8 cellular contexts compared by ENCODE assay signal in genomic region chr14:49641697-49642129, GRCh38. TPM values are rescaled to one million over a fixed set of nuclear protein-coding genes. Genes with fewer than 3 reads are reported as not detected.
A peak's percentile ranks its signal among the peaks of the same experiment; 100 is the strongest.
DNase-seq lines count a peak whose midpoint lies in the region; ATAC-seq, FAIRE-seq and TF ChIP-seq lines count a peak whose summit lies in the region.

No MANE protein-coding gene starts in this region.

- TF ChIP-seq CTCF in KMS-11 (conservative IDR thresholded peaks at IDR 0.05; ENCODE audit: low read depth, low read length) (no peak), K562 (IDR thresholded peaks at IDR 0.05 in 2 of 3, conservative IDR thresholded peaks at IDR 0.05 in 1 of 3; ENCODE audit: insufficient read depth in 2 of 3, low read depth in 1 of 3, low read length in 3 of 3) (no peak)

- peaks cover 35% of the 10 kb centered on the region for H3K4me1 ChIP-seq in KMS-11 (ENCODE audit: low read depth, poor library complexity, severe bottlenecking)
- H3K4me1 ChIP-seq in K562 (replicated peaks in 1 of 2; ENCODE audit: control insufficient read depth in 2 of 2, insufficient read depth in 2 of 2, low read length in 2 of 2), result peaks cover 0 to 8% of the 10 kb centered on the region in 2 experiments; a peak in 3 of 5 replicates

- H3K9me1 ChIP-seq in K562 (ENCODE audit: control insufficient read depth, insufficient read depth, low read length), result no peaks in the 10 kb centered on the region

- CTCF ChIA-PET in K562 (lab: Yijun Ruan, JAX; ENCODE audit: low intra/inter-chr PET ratio), result no interaction called here

- H3K4me3 ChIP-seq in KMS-11 (IDR thresholded peaks at IDR 0.05; ENCODE audit: insufficient read depth, low read depth, low read length) (no peak overlapping the region), K562 (no peak overlapping the region)

- H3K36me3 Mint-ChIP-seq in naive B cell, result peaks cover 14 to 17% of the 10 kb centered on the region in 2 donors

- POLR2A ChIA-PET in K562 (lab: Yijun Ruan, JAX), result interaction anchor here (1.1 to 1.5 kb wide), 2 partner anchors 9 to 126 kb away, joined by 4 to 5 read pairs; partner anchors contain the start of gene KLHDC2

- peak overlapping the region in 1 of 8 donors; percentile 18 for H3K4me3 Mint-ChIP-seq in naive B cell

- peaks cover 27 to 63% (median 40%) of the 10 kb centered on the region in 3 donors for H3K4me1 Mint-ChIP-seq in naive B cell

- H4K20me1 ChIP-seq in KMS-11 (ENCODE audit: insufficient read depth) (no peaks in the 10 kb centered on the region), K562 (replicated peaks; ENCODE audit: control insufficient read depth, insufficient read depth, low read length) (no peaks in the 10 kb centered on the region)

- H3K9me3 ChIP-seq in K562 (replicated peaks; ENCODE audit: control insufficient read depth, insufficient read depth, low read depth, low read length), result no peaks in the 10 kb centered on the region

- H2AFZ ChIP-seq in KMS-11 (ENCODE audit: low read depth) (no peak overlapping the region), K562 (ENCODE audit: low read depth, low read length) (no peak overlapping the region)

- no TSS peak for BruUV-seq in K562 (replicated peaks; lab: Mats Ljungman, UMichigan)

- H3K36me3 ChIP-seq in KMS-11 (ENCODE audit: insufficient read depth), result no peaks in the 10 kb centered on the region
- peaks cover 51% of the 10 kb centered on the region for H3K36me3 ChIP-seq in K562 (ENCODE audit: control insufficient read depth, insufficient read depth, low read length)

- H3K79me2 ChIP-seq in KMS-11 (ENCODE audit: insufficient read depth, low read depth), result peaks cover 43% of the 10 kb centered on the region
- H3K79me2 ChIP-seq in K562 (ENCODE audit: control insufficient read depth, insufficient read depth, low read length), result peaks cover 50% of the 10 kb centered on the region

- H3K27me3 Mint-ChIP-seq in naive B cell, result no peaks in the 10 kb centered on the region

- DNase-seq in Caki2 (ENCODE audit: low read depth) (peak; percentile 63), K562 (ENCODE audit: extremely low read depth in 1 of 4, low spot score in 3 of 4) (peak in 1 of 4 experiments; percentile 13), naive B cell (no peak), SK-N-DZ (ENCODE audit: low spot score) (no peak), NCI-H128 (lab: John Stamatoyannopoulos, UW; ENCODE audit: unreplicated experiment) (no peak)
- no peak for DNase-seq in effector CD4-positive, alpha-beta T cell

- ATAC-seq in K562 (peak; percentile 58), naive B cell (ENCODE audit: low read depth in 2 of 2) (no peak), HG02973 (IDR thresholded peaks at IDR 0.05; ENCODE audit: unreplicated experiment) (no peak)

- no peaks in the 10 kb centered on the region for H3K27me3 ChIP-seq in KMS-11 (ENCODE audit: insufficient read depth, low read depth)
- no peaks in the 10 kb centered on the region for H3K27me3 ChIP-seq in K562 (ENCODE audit: control insufficient read depth in 2 of 2, insufficient read depth in 2 of 2, low read length in 2 of 2)

- TF ChIP-seq RAD21 in K562 (CRISPR knock-in tag; conservative IDR thresholded peaks at IDR 0.05 in 1 of 2, IDR thresholded peaks at IDR 0.05 in 1 of 2), result no peak

- no peaks in the 10 kb centered on the region for H3K9me3 Mint-ChIP-seq in naive B cell

- peak overlapping the region; percentile 6; the same call in 1 of the 2 replicates for H3K9ac ChIP-seq in KMS-11
- H3K9ac ChIP-seq in K562 (ENCODE audit: insufficient read depth in 1 of 2, low read depth in 2 of 2, low read length in 2 of 2), result no peak overlapping the region; a peak in 1 of 4 replicates

- peak overlapping the region; percentile 60 for H3K4me2 ChIP-seq in KMS-11
- no peak overlapping the region for H3K4me2 ChIP-seq in K562 (ENCODE audit: insufficient read depth, low read length)

- peak overlapping the region; percentile 38; the same call in 1 of the 2 replicates for H3K27ac ChIP-seq in KMS-11
- peak overlapping the region; percentile 23; the same call in 1 of the 3 replicates for H3K27ac ChIP-seq in K562 (ENCODE audit: extremely low read depth, low read depth, low read length)

- WGBS in K562 (ENCODE audit: insufficient coverage, low coverage, missing lambda C conversion rate), result 28% methylated on average over 8 of the region's 8 CpGs

- in situ Hi-C loops in Caki2 (cut with HindIII; ENCODE audit: low pct_unique_long_range_greater_than_20kb, low sequenced_read_pairs), result no loop called here
- in situ Hi-C loops in K562 (cut with MboI), result loop anchor here (25.0 kb wide), 1 partner anchor 471 kb away; the partner anchor contains the start of gene VCPKMT

- H3K27ac Mint-ChIP-seq in naive B cell, result peak overlapping the region in 5 of 6 donors; percentile 10 to 75 (median 53)

- TF ChIP-seq POLR2A in K562 (conservative IDR thresholded peaks at IDR 0.05), result no peak; the same call in 1 of the 2 replicates

- TF ChIP-seq EP300 in K562 (IDR thresholded peaks at IDR 0.05; ENCODE audit: low read length), result no peak

- peak; percentile 19 for FAIRE-seq in K562 (lab: Jason Lieb, UNC)

- intact Hi-C loops in K562 (cut with micrococcal nuclease), result no loop called here

RNA-seq across cellular contexts. Expression of gene DNAAF2, which starts 6.7 kb away (rescaled TPM):
- total RNA-seq in Caki2 (2014; rRNA removed; shearing (Covaris generic); ENCODE audit: low replicate concordance), result 5.3 and 11.0 TPM in 2 replicates
- 3.6 and 4.2 TPM in 2 replicates for total RNA-seq in K562 (2011; cell fraction: chromatin; rRNA removed; ENCODE audit: low replicate concordance)
- total RNA-seq in K562 (2011; cell fraction: nucleolus; rRNA removed), result 4.7 and 5.5 TPM in 2 replicates
- total RNA-seq in K562 (2011; cell fraction: nucleoplasm; rRNA removed), result 3.3 and 3.6 TPM in 2 replicates
- 14.6 and 14.7 TPM in 2 replicates for total RNA-seq in K562 (2014; rRNA removed)
- total RNA-seq in K562 (2014; rRNA removed; fragmentation: Illumina TruSeq; extraction: Trizol), result 11.1 and 12.5 TPM in 2 replicates
- total RNA-seq in K562 (2015; rRNA removed; fragmentation: Illumina TruSeq; extraction: Trizol), result 10.6 and 11.2 TPM in 2 replicates
- total RNA-seq in K562 (2021), result 11.0 and 11.7 TPM in 2 replicates
- 7.8 and 10.3 TPM in 2 replicates for polyA plus RNA-seq in K562 (2011; rRNA removed)
- polyA plus RNA-seq in K562 (2011; cell fraction: cytosol; rRNA removed), result 3.9 and 6.6 TPM in 2 replicates
- polyA plus RNA-seq in K562 (2011; cell fraction: nucleus; rRNA removed), result 2.7 and 3.3 TPM in 2 replicates
- polyA plus RNA-seq in K562 (2012), result 6.7 and 8.7 TPM in 2 replicates
- polyA plus RNA-seq in K562 (2014; fragmentation: Illumina TruSeq; extraction: Trizol), result 11.2 and 11.4 TPM in 2 replicates
- polyA plus RNA-seq in K562 (2014; fragmentation: Nextera tagmentation; extraction: Ambion mirVana), result 1 to 10 TPM; 2.4 to 4.0 TPM
- 12.0 and 13.9 TPM in 2 replicates for polyA plus RNA-seq in K562 (2014; rRNA removed)
- polyA minus RNA-seq in K562 (2011; rRNA and poly(A)+ RNA removed), result 4.6 and 5.2 TPM in 2 replicates
- 3.2 and 3.5 TPM in 2 replicates for polyA minus RNA-seq in K562 (2011; cell fraction: cytosol; rRNA and poly(A)+ RNA removed)
- 2.8 and 3.4 TPM in 2 replicates for polyA minus RNA-seq in K562 (2011; cell fraction: nucleus; rRNA and poly(A)+ RNA removed)
- 10 to 100 TPM; 16.1 to 28.3 (median 24.8) TPM for polyA plus RNA-seq in naive B cell (ENCODE audit: low read depth in 6 of 6)
- polyA plus RNA-seq in SK-N-DZ (2014; cell fraction: cytosol; rRNA removed), result 30.3 and 32.2 TPM in 2 replicates
- polyA plus RNA-seq in SK-N-DZ (2014; cell fraction: nucleus; rRNA removed), result 14.4 and 19.0 TPM in 2 replicates

RNA-seq across cellular contexts. Expression of gene MGAT2, which starts 21.1 kb away (rescaled TPM):
- total RNA-seq in Caki2 (2014; rRNA removed; shearing (Covaris generic); ENCODE audit: low replicate concordance), result 55.4 and 58.9 TPM in 2 replicates
- total RNA-seq in K562 (2011; cell fraction: chromatin; rRNA removed; ENCODE audit: low replicate concordance), result 18.8 and 20.9 TPM in 2 replicates
- 27.7 and 29.3 TPM in 2 replicates for total RNA-seq in K562 (2011; cell fraction: nucleolus; rRNA removed)
- 23.7 and 24.6 TPM in 2 replicates for total RNA-seq in K562 (2011; cell fraction: nucleoplasm; rRNA removed)
- total RNA-seq in K562 (2014; rRNA removed), result 29.7 and 30.2 TPM in 2 replicates
- total RNA-seq in K562 (2014; rRNA removed; fragmentation: Illumina TruSeq; extraction: Trizol), result 24.9 and 26.9 TPM in 2 replicates
- total RNA-seq in K562 (2015; rRNA removed; fragmentation: Illumina TruSeq; extraction: Trizol), result 30.7 and 31.0 TPM in 2 replicates
- 32.3 and 33.3 TPM in 2 replicates for total RNA-seq in K562 (2021)
- 14.0 and 19.2 TPM in 2 replicates for polyA plus RNA-seq in K562 (2011; rRNA removed)
- polyA plus RNA-seq in K562 (2011; cell fraction: cytosol; rRNA removed), result 12.4 and 16.7 TPM in 2 replicates
- polyA plus RNA-seq in K562 (2011; cell fraction: nucleus; rRNA removed), result 8.5 and 8.7 TPM in 2 replicates
- polyA plus RNA-seq in K562 (2012), result 11.9 and 21.0 TPM in 2 replicates
- polyA plus RNA-seq in K562 (2014; fragmentation: Illumina TruSeq; extraction: Trizol), result 20.4 and 24.4 TPM in 2 replicates
- under 1 TPM in 1 of 2 experiments, not detected in 1; 0.03 TPM for polyA plus RNA-seq in K562 (2014; fragmentation: Nextera tagmentation; extraction: Ambion mirVana)
- 18.8 and 20.9 TPM in 2 replicates for polyA plus RNA-seq in K562 (2014; rRNA removed)
- 23.8 and 24.6 TPM in 2 replicates for polyA minus RNA-seq in K562 (2011; rRNA and poly(A)+ RNA removed)
- polyA minus RNA-seq in K562 (2011; cell fraction: cytosol; rRNA and poly(A)+ RNA removed), result 12.2 and 13.4 TPM in 2 replicates
- polyA minus RNA-seq in K562 (2011; cell fraction: nucleus; rRNA and poly(A)+ RNA removed), result 7.8 and 15.9 TPM in 2 replicates
- 10 to 100 TPM; 27.7 to 33.8 (median 30.0) TPM for polyA plus RNA-seq in naive B cell (ENCODE audit: low read depth in 6 of 6)
- polyA plus RNA-seq in SK-N-DZ (2014; cell fraction: cytosol; rRNA removed), result 23.6 and 25.6 TPM in 2 replicates
- 13.4 and 15.9 TPM in 2 replicates for polyA plus RNA-seq in SK-N-DZ (2014; cell fraction: nucleus; rRNA removed)

RNA-seq across cellular contexts. Expression of gene RPL36AL, which starts 21.3 kb away (rescaled TPM):
- 181 and 221 TPM in 2 replicates for total RNA-seq in Caki2 (2014; rRNA removed; shearing (Covaris generic); ENCODE audit: low replicate concordance)
- 16.2 and 23.7 TPM in 2 replicates for total RNA-seq in K562 (2011; cell fraction: chromatin; rRNA removed; ENCODE audit: low replicate concordance)
- 13.3 and 18.2 TPM in 2 replicates for total RNA-seq in K562 (2011; cell fraction: nucleolus; rRNA removed)
- total RNA-seq in K562 (2011; cell fraction: nucleoplasm; rRNA removed), result 29.0 and 31.3 TPM in 2 replicates
- 270 and 365 TPM in 2 replicates for total RNA-seq in K562 (2014; rRNA removed)
- 358 and 392 TPM in 2 replicates for total RNA-seq in K562 (2014; rRNA removed; fragmentation: Illumina TruSeq; extraction: Trizol)
- total RNA-seq in K562 (2015; rRNA removed; fragmentation: Illumina TruSeq; extraction: Trizol), result 329 and 335 TPM in 2 replicates
- 139 and 146 TPM in 2 replicates for total RNA-seq in K562 (2021)
- polyA plus RNA-seq in K562 (2011; rRNA removed), result 131 and 189 TPM in 2 replicates
- polyA plus RNA-seq in K562 (2011; cell fraction: cytosol; rRNA removed), result 41.7 and 104 TPM in 2 replicates
- polyA plus RNA-seq in K562 (2011; cell fraction: nucleus; rRNA removed), result 25.6 and 49.4 TPM in 2 replicates
- 211 and 413 TPM in 2 replicates for polyA plus RNA-seq in K562 (2012)
- polyA plus RNA-seq in K562 (2014; fragmentation: Illumina TruSeq; extraction: Trizol), result 360 and 378 TPM in 2 replicates
- 100 to 1,000 TPM; 625 to 674 TPM for polyA plus RNA-seq in K562 (2014; fragmentation: Nextera tagmentation; extraction: Ambion mirVana)
- polyA plus RNA-seq in K562 (2014; rRNA removed), result 354 and 366 TPM in 2 replicates
- 220 and 225 TPM in 2 replicates for polyA minus RNA-seq in K562 (2011; rRNA and poly(A)+ RNA removed)
- 38.2 and 45.7 TPM in 2 replicates for polyA minus RNA-seq in K562 (2011; cell fraction: cytosol; rRNA and poly(A)+ RNA removed)
- polyA minus RNA-seq in K562 (2011; cell fraction: nucleus; rRNA and poly(A)+ RNA removed), result 7.0 and 20.1 TPM in 2 replicates
- polyA plus RNA-seq in naive B cell (ENCODE audit: low read depth in 6 of 6), result 100 to 1,000 TPM; 384 to 554 (median 508) TPM
- polyA plus RNA-seq in SK-N-DZ (2014; cell fraction: cytosol; rRNA removed), result 115 and 122 TPM in 2 replicates
- 54.9 and 58.3 TPM in 2 replicates for polyA plus RNA-seq in SK-N-DZ (2014; cell fraction: nucleus; rRNA removed)

RNA-seq across cellular contexts. Expression of gene LRR1, which starts 43.0 kb away (rescaled TPM):
- total RNA-seq in Caki2 (2014; rRNA removed; shearing (Covaris generic); ENCODE audit: low replicate concordance), result 26.7 and 30.1 TPM in 2 replicates
- 19.6 and 52.5 TPM in 2 replicates for total RNA-seq in K562 (2011; cell fraction: chromatin; rRNA removed; ENCODE audit: low replicate concordance)
- total RNA-seq in K562 (2011; cell fraction: nucleolus; rRNA removed), result 11.5 and 18.7 TPM in 2 replicates
- 26.2 and 30.9 TPM in 2 replicates for total RNA-seq in K562 (2011; cell fraction: nucleoplasm; rRNA removed)
- total RNA-seq in K562 (2014; rRNA removed) (34.0 and 34.8 TPM in 2 replicates), K562 (2014; rRNA removed; fragmentation: Illumina TruSeq; extraction: Trizol) (29.0 and 33.9 TPM in 2 replicates), K562 (2015; rRNA removed; fragmentation: Illumina TruSeq; extraction: Trizol) (33.6 and 36.4 TPM in 2 replicates), K562 (2021) (30.7 and 35.3 TPM in 2 replicates)
- polyA plus RNA-seq in K562 (2011; rRNA removed) (25.1 and 31.8 TPM in 2 replicates), K562 (2014; fragmentation: Illumina TruSeq; extraction: Trizol) (26.5 and 31.8 TPM in 2 replicates), K562 (2014; fragmentation: Nextera tagmentation; extraction: Ambion mirVana) (10 to 100 TPM; 56.5 to 58.1 TPM), K562 (2014; rRNA removed) (29.3 and 34.7 TPM in 2 replicates), naive B cell (ENCODE audit: low read depth in 6 of 6) (10 to 100 TPM in 3 of 6 donors, 1 to 10 TPM in 3; 9.1 to 13.5 (median 10.1) TPM)
- polyA plus RNA-seq in K562 (2011; cell fraction: cytosol; rRNA removed), result 11.3 and 20.1 TPM in 2 replicates
- 9.1 and 11.2 TPM in 2 replicates for polyA plus RNA-seq in K562 (2011; cell fraction: nucleus; rRNA removed)
- polyA plus RNA-seq in K562 (2012), result 19.6 and 26.4 TPM in 2 replicates
- 21.7 and 23.9 TPM in 2 replicates for polyA minus RNA-seq in K562 (2011; rRNA and poly(A)+ RNA removed)
- 6.6 and 7.9 TPM in 2 replicates for polyA minus RNA-seq in K562 (2011; cell fraction: cytosol; rRNA and poly(A)+ RNA removed)
- 9.6 and 15.3 TPM in 2 replicates for polyA minus RNA-seq in K562 (2011; cell fraction: nucleus; rRNA and poly(A)+ RNA removed)
- 29.1 and 34.8 TPM in 2 replicates for polyA plus RNA-seq in SK-N-DZ (2014; cell fraction: cytosol; rRNA removed)
- polyA plus RNA-seq in SK-N-DZ (2014; cell fraction: nucleus; rRNA removed), result 16.7 and 20.4 TPM in 2 replicates

RNA-seq across cellular contexts. Expression of gene POLE2, which starts 46.3 kb away (rescaled TPM):
- 37.1 and 60.2 TPM in 2 replicates for total RNA-seq in Caki2 (2014; rRNA removed; shearing (Covaris generic); ENCODE audit: low replicate concordance)
- total RNA-seq in K562 (2011; cell fraction: chromatin; rRNA removed; ENCODE audit: low replicate concordance), result 73.6 and 144 TPM in 2 replicates
- 36.7 and 47.6 TPM in 2 replicates for total RNA-seq in K562 (2011; cell fraction: nucleolus; rRNA removed)
- total RNA-seq in K562 (2011; cell fraction: nucleoplasm; rRNA removed), result 69.2 and 76.6 TPM in 2 replicates
- 30.7 and 32.2 TPM in 2 replicates for total RNA-seq in K562 (2014; rRNA removed)
- 61.6 and 65.8 TPM in 2 replicates for total RNA-seq in K562 (2014; rRNA removed; fragmentation: Illumina TruSeq; extraction: Trizol)
- total RNA-seq in K562 (2015; rRNA removed; fragmentation: Illumina TruSeq; extraction: Trizol), result 49.7 and 54.6 TPM in 2 replicates
- total RNA-seq in K562 (2021), result 34.6 and 37.7 TPM in 2 replicates
- 60.1 and 78.4 TPM in 2 replicates for polyA plus RNA-seq in K562 (2011; rRNA removed)
- 29.5 and 40.5 TPM in 2 replicates for polyA plus RNA-seq in K562 (2011; cell fraction: cytosol; rRNA removed)
- 57.2 and 73.1 TPM in 2 replicates for polyA plus RNA-seq in K562 (2011; cell fraction: nucleus; rRNA removed)
- 23.4 and 36.2 TPM in 2 replicates for polyA plus RNA-seq in K562 (2012)
- 56.4 and 70.8 TPM in 2 replicates for polyA plus RNA-seq in K562 (2014; fragmentation: Illumina TruSeq; extraction: Trizol)
- polyA plus RNA-seq in K562 (2014; fragmentation: Nextera tagmentation; extraction: Ambion mirVana), result 10 to 100 TPM; 53.8 to 55.4 TPM
- polyA plus RNA-seq in K562 (2014; rRNA removed), result 55.5 and 64.9 TPM in 2 replicates
- 52.4 and 56.8 TPM in 2 replicates for polyA minus RNA-seq in K562 (2011; rRNA and poly(A)+ RNA removed)
- polyA minus RNA-seq in K562 (2011; cell fraction: cytosol; rRNA and poly(A)+ RNA removed), result 10.1 and 12.4 TPM in 2 replicates
- 29.9 and 36.2 TPM in 2 replicates for polyA minus RNA-seq in K562 (2011; cell fraction: nucleus; rRNA and poly(A)+ RNA removed)
- 1 to 10 TPM in 4 of 6 donors, under 1 TPM in 2; 0.34 to 4.7 (median 1.2) TPM for polyA plus RNA-seq in naive B cell (ENCODE audit: low read depth in 6 of 6)
- 63.7 and 74.1 TPM in 2 replicates for polyA plus RNA-seq in SK-N-DZ (2014; cell fraction: cytosol; rRNA removed)
- 83.4 and 96.8 TPM in 2 replicates for polyA plus RNA-seq in SK-N-DZ (2014; cell fraction: nucleus; rRNA removed)
